ENCODE assay signal across 8 cellular contexts in genomic region chr18:35616664-35617423, GRCh38. TPM values are rescaled to one million over a fixed set of nuclear protein-coding genes. Genes with fewer than 3 reads are reported as not detected.
DNase-seq lines count a peak whose midpoint lies in the region; ATAC-seq lines count a peak whose summit lies in the region.

No MANE protein-coding gene starts in this region.

- H3K4me3 Mint-ChIP-seq in effector memory CD8-positive, alpha-beta T cell = no peak overlapping the region
- no peak overlapping the region for H3K4me3 Mint-ChIP-seq in naive B cell

- no peaks in the 10 kb centered on the region for H3K27me3 Mint-ChIP-seq in effector memory CD8-positive, alpha-beta T cell
- no peaks in the 10 kb centered on the region for H3K27me3 Mint-ChIP-seq in naive B cell

- H3K27ac Mint-ChIP-seq in effector memory CD8-positive, alpha-beta T cell = no peak overlapping the region
- H3K27ac Mint-ChIP-seq in naive B cell = no peak overlapping the region

- H3K9me3 Mint-ChIP-seq in effector memory CD8-positive, alpha-beta T cell = no peaks in the 10 kb centered on the region
- no peaks in the 10 kb centered on the region for H3K9me3 Mint-ChIP-seq in naive B cell

- no peaks in the 10 kb centered on the region for H3K36me3 Mint-ChIP-seq in effector memory CD8-positive, alpha-beta T cell (ENCODE audit: insufficient read depth)
- no peaks in the 10 kb centered on the region for H3K36me3 Mint-ChIP-seq in naive B cell

- peak; percentile 97 for ATAC-seq in effector memory CD8-positive, alpha-beta T cell (replicated peaks)
- peak; percentile 98 for ATAC-seq in naive B cell (ENCODE audit: low read depth in 2 of 2)

- peak; percentile 23 for DNase-seq in GM03348 (ENCODE audit: low spot score)
- peak; percentile 88 for DNase-seq in H4 (ENCODE audit: low spot score)
- peak; percentile 86 for DNase-seq in LoVo (ENCODE audit: low spot score)
- peak; percentile 75 for DNase-seq in activated CD4-positive, alpha-beta T cell treated with anti-CD3 and anti-CD28 coated beads for 48 hours
- DNase-seq in effector memory CD8-positive, alpha-beta T cell = peak; percentile 44 to 52 (median 50)
- DNase-seq in naive B cell = peak; percentile 79
- peak; percentile 65 for DNase-seq in stimulated activated naive CD4-positive, alpha-beta T cell treated with Interleukin-2 at 50 U/mL for 16 hours (lab: John Stamatoyannopoulos, UW)
- no peak for DNase-seq in NCI-H774 (lab: John Stamatoyannopoulos, UW)

- H3K4me1 Mint-ChIP-seq in effector memory CD8-positive, alpha-beta T cell (ENCODE audit: low read depth in 2 of 2) = peaks cover 14 to 37% of the 10 kb centered on the region in 2 donors
- H3K4me1 Mint-ChIP-seq in naive B cell = peaks cover 0 to 29% (median 18%) of the 10 kb centered on the region in 3 donors

RNA-seq across cellular contexts. Expression of gene GALNT1, which starts 35.3 kb away (rescaled TPM):
- 70.6 and 85.4 TPM in 2 replicates for total RNA-seq in H4 (2014; rRNA removed; shearing (Covaris generic))
- polyA plus RNA-seq in naive B cell (ENCODE audit: low read depth in 6 of 6) = 10 to 100 TPM; 34.3 to 72.5 (median 42.7) TPM
